1 cellular context compared by ENCODE assay signal in genomic region chr18:9803698-9804516, GRCh38.
TF ChIP-seq lines count a peak whose summit lies in the region.

No MANE protein-coding gene starts in this region.

TF ChIP-seq in HepG2, 621 proteins besides CTCF, POLR2A, EP300 and RAD21 (continued from another document and continues in another):
- no peak for TF ChIP-seq ZNF646 (CRISPR knock-in tag; IDR thresholded peaks at IDR 0.05)
- no peak for TF ChIP-seq PAWR (CRISPR knock-in tag; IDR thresholded peaks at IDR 0.05; ENCODE audit: borderline replicate concordance)
- TF ChIP-seq ZFP37 (CRISPR knock-in tag; IDR thresholded peaks at IDR 0.05; ENCODE audit: borderline replicate concordance) = no peak
- no peak for TF ChIP-seq ZNF891 (CRISPR knock-in tag; IDR thresholded peaks at IDR 0.05)
- TF ChIP-seq SMAD9 (CRISPR knock-in tag; IDR thresholded peaks at IDR 0.05) = no peak
- no peak for TF ChIP-seq ZNF709 (CRISPR knock-in tag; IDR thresholded peaks at IDR 0.05)
- TF ChIP-seq ZNF670 (CRISPR knock-in tag; IDR thresholded peaks at IDR 0.05; ENCODE audit: borderline replicate concordance) = no peak
- TF ChIP-seq SSRP1 (CRISPR knock-in tag; IDR thresholded peaks at IDR 0.05) = 0 out of 2 replicates have a peak, but pooled peaks have one; percentile 11
- TF ChIP-seq ZNF782 (CRISPR knock-in tag; IDR thresholded peaks at IDR 0.05; ENCODE audit: borderline replicate concordance) = no peak
- TF ChIP-seq ZNF335 (CRISPR knock-in tag; IDR thresholded peaks at IDR 0.05) = no peak
- no peak for TF ChIP-seq TFE3 (CRISPR knock-in tag; IDR thresholded peaks at IDR 0.05)
- TF ChIP-seq GMEB2 (CRISPR knock-in tag; IDR thresholded peaks at IDR 0.05; ENCODE audit: low read depth) = no peak
- TF ChIP-seq ZFY (CRISPR knock-in tag; IDR thresholded peaks at IDR 0.05) = peak; percentile 48
- TF ChIP-seq ZNF547 (CRISPR knock-in tag; IDR thresholded peaks at IDR 0.05) = peak; percentile 49; the same call in 1 of the 2 replicates
- TF ChIP-seq ZNF619 (CRISPR knock-in tag; IDR thresholded peaks at IDR 0.05) = no peak
- TF ChIP-seq SALL1 (CRISPR knock-in tag; IDR thresholded peaks at IDR 0.05) = no peak
- no peak for TF ChIP-seq ZNF432 (CRISPR knock-in tag; IDR thresholded peaks at IDR 0.05; ENCODE audit: borderline replicate concordance)
- TF ChIP-seq LRRFIP1 (CRISPR knock-in tag; conservative IDR thresholded peaks at IDR 0.05) = no peak
- TF ChIP-seq SUZ12 (IDR thresholded peaks at IDR 0.05; ENCODE audit: low read depth, low read length) = no peak
- TF ChIP-seq SMAD3 (CRISPR knock-in tag; IDR thresholded peaks at IDR 0.05) = no peak
- TF ChIP-seq HNRNPLL (IDR thresholded peaks at IDR 0.05; ENCODE audit: low read depth, low read length, poor library complexity, severe bottlenecking) = no peak
- TF ChIP-seq ZNF564 (CRISPR knock-in tag; IDR thresholded peaks at IDR 0.05) = no peak
- no peak for TF ChIP-seq KLF12 (CRISPR knock-in tag; IDR thresholded peaks at IDR 0.05; ENCODE audit: borderline replicate concordance)
- no peak; a peak in 1 of 4 replicates for TF ChIP-seq REST (IDR thresholded peaks at IDR 0.05; ENCODE audit: borderline replicate concordance in 1 of 2, low read depth in 1 of 2, low read length in 2 of 2)
- TF ChIP-seq FOXO4 (CRISPR knock-in tag; conservative IDR thresholded peaks at IDR 0.05) = no peak
- no peak for TF ChIP-seq ZFP1 (CRISPR knock-in tag; IDR thresholded peaks at IDR 0.05)
- no peak for TF ChIP-seq ZNF776 (CRISPR knock-in tag; IDR thresholded peaks at IDR 0.05)
- TF ChIP-seq ZUFSP (CRISPR knock-in tag; IDR thresholded peaks at IDR 0.05; ENCODE audit: borderline replicate concordance) = no peak
- TF ChIP-seq CEBPB (IDR thresholded peaks at IDR 0.05; ENCODE audit: borderline replicate concordance, low read depth, low read length) = no peak
- no peak for TF ChIP-seq REL (CRISPR knock-in tag; conservative IDR thresholded peaks at IDR 0.05)
- TF ChIP-seq ZBTB44 (CRISPR knock-in tag; IDR thresholded peaks at IDR 0.05) = no peak
- no peak for TF ChIP-seq XRCC5 (optimal IDR thresholded peaks at IDR 0.05; ENCODE audit: low read length)
